In the genomic region with DNA sequence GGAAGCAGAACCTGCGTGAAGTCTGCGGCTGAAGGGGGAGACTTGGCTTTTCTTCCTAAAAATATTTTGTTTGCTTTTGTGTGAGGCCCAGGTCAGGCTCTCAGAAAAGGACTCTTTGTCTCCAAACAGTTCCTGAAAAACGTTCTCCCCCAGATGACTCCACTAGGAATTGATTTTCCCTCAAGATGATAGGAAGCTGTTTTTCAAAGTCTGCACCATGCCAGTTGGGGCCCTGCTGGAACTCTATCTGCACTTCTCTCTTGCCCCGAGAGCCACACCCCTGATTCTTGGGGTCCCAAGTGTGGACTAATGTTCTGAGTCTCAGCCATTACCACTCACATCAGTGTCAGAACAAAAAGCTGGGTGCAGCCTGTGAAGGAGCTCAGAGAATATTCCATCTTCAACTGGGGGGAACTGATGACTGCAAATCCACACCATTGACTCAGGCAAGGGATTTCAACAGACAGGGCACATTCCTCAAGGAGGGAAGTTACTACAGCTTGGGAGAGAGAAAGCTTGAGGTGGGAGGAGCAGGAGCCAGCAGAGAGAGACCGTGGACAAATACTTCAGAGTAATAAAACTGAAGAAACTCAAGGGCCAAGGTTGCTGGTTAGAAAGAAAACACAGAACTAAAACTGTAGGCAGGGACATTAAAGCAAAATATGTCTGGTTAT, we compare ENCODE assay signal across 16 cellular contexts.
A peak's percentile ranks its signal among the peaks of the same experiment; 100 is the strongest.
DNase-seq lines count a peak whose midpoint lies in the region; FAIRE-seq and TF ChIP-seq lines count a peak whose summit lies in the region.
"Had no signal": no experiment of that assay in that cellular context is flagged by ENCODE, and none has a peak within 500 bp of the region (broad histone marks: within the 10 kb centered on the region; RNA-seq: fewer than 3 reads in every experiment).

No MANE protein-coding gene starts in this region.

- H3K27me3 Mint-ChIP-seq in HFFc6 (ENCODE audit: insufficient read depth): no peaks in the 10 kb centered on the region; the same call in 1 of the 2 replicates
- H3K27me3 Mint-ChIP-seq: activated naive CD8-positive, alpha-beta T cell treated with anti-CD3 and anti-CD28 coated beads, Interleukin-2, amount 10 ng/mL, durations not matched to agents 7 days and 5 days; stimulated activated naive CD8-positive, alpha-beta T cell treated with anti-CD3 and anti-CD28 coated beads, Interleukin-15, Interleukin-2, amounts not matched to agents 100 ng/mL and 50 ng/mL, for 24 hours had no signal

- in situ Hi-C loops in G401 (cut with HindIII; ENCODE audit: low sequenced_read_pairs): loop anchor here (25.0 kb wide), 1 partner anchor 248 kb away; no protein-coding TSS in a partner anchor

- no peaks in the 10 kb centered on the region; the same call in 1 of the 2 replicates for H3K36me3 Mint-ChIP-seq in HFFc6 (ENCODE audit: low read depth)

- no peaks in the 10 kb centered on the region for H3K27me3 ChIP-seq in bronchial epithelial cell (ENCODE audit: control insufficient read depth, insufficient read depth, low read length)

- H3K4me3 Mint-ChIP-seq in HFFc6: no peak overlapping the region; the same call in none of the 2 replicates
- H3K4me3 Mint-ChIP-seq: activated naive CD8-positive, alpha-beta T cell treated with anti-CD3 and anti-CD28 coated beads, Interleukin-2, amount 10 ng/mL, durations not matched to agents 7 days and 5 days; stimulated activated naive CD8-positive, alpha-beta T cell treated with anti-CD3 and anti-CD28 coated beads, Interleukin-15, Interleukin-2, amounts not matched to agents 100 ng/mL and 50 ng/mL, for 24 hours had no signal

- peaks cover 44% of the 10 kb centered on the region for H3K4me1 Mint-ChIP-seq in HFFc6 (ENCODE audit: low read depth)

- DNase-seq in AG08395 (ENCODE audit: low spot score) (peak; percentile 83), HFFc6 (peak; percentile 81), bronchial epithelial cell (ENCODE audit: low read depth) (peak; percentile 8), kidney glomerular epithelial cell (lab: John Stamatoyannopoulos, UW) (peak; percentile 66), cerebellar nuclear complex (lab: John Stamatoyannopoulos, UW) (no peak), G401 (ENCODE audit: low spot score) (no peak), NCI-H2107 treated with DMSO at 0.1 percent for 48 hours (lab: John Stamatoyannopoulos, UW; ENCODE audit: unreplicated experiment) (no peak)
- no peak for DNase-seq in stimulated activated CD4-positive, alpha-beta T cell treated with anti-CD3 and anti-CD28 coated beads, Interleukin-15, amount 100 ng/mL, for 24 hours
- DNase-seq: activated CD4-positive, alpha-beta T cell treated with anti-CD3 and anti-CD28 coated beads, Interleukin-2, amount 50 U/mL, for 4 hours; activated naive CD8-positive, alpha-beta T cell treated with anti-CD3 and anti-CD28 coated beads, Interleukin-2, amount 10 ng/mL, durations not matched to agents 7 days and 5 days; activated T-cell treated with anti-CD3 and anti-CD28 coated beads, Interleukin-2, amount 50 U/mL, for 1 hour; DMS53; NCI-H2081 had no signal

- H3K9me3 Mint-ChIP-seq in HFFc6: no peaks in the 10 kb centered on the region

- no peak overlapping the region for H3K4me3 ChIP-seq in bronchial epithelial cell (ENCODE audit: low read depth, low read length)

- TF ChIP-seq CTCF in HFFc6 (IDR thresholded peaks at IDR 0.05) (no peak), bronchial epithelial cell (IDR thresholded peaks at IDR 0.05; ENCODE audit: insufficient read depth, low read length, severe bottlenecking) (no peak)

- no peaks in the 10 kb centered on the region for H3K36me3 ChIP-seq in bronchial epithelial cell (ENCODE audit: control insufficient read depth, insufficient read depth, low read length)

- FAIRE-seq in bronchial epithelial cell (lab: Jason Lieb, UNC): peak; percentile 66
- FAIRE-seq: endothelial cell of umbilical vein, H54 had no signal

- H3K27ac Mint-ChIP-seq in HFFc6: peak overlapping the region; percentile 82
- H3K27ac Mint-ChIP-seq: activated naive CD8-positive, alpha-beta T cell treated with anti-CD3 and anti-CD28 coated beads, Interleukin-2, amount 10 ng/mL, durations not matched to agents 7 days and 5 days; stimulated activated naive CD8-positive, alpha-beta T cell treated with anti-CD3 and anti-CD28 coated beads, Interleukin-15, Interleukin-2, amounts not matched to agents 100 ng/mL and 50 ng/mL, for 24 hours had no signal

Comparison
In these comparisons a context has a peak if more than half of its experiments do, and no peak if none do; other contexts are left out.
1. DNase-seq: peak in AG08395 (single experiment), HFFc6 (single experiment), bronchial epithelial cell (single experiment) and kidney glomerular epithelial cell (single experiment); none in cerebellar nuclear complex (0 of 2), stimulated activated CD4-positive, alpha-beta T cell treated with anti-CD3 and anti-CD28 coated beads, Interleukin-15, amount 100 ng/mL, for 24 hours (single experiment), G401 (single experiment) and NCI-H2107 treated with DMSO at 0.1 percent for 48 hours (single experiment).